9 cellular contexts compared by ENCODE assay signal in genomic region chr5:178232920-178233429, GRCh38. TPM values are rescaled to one million over a fixed set of nuclear protein-coding genes. Genes with fewer than 3 reads are reported as not detected.
DNase-seq lines count a peak whose midpoint lies in the region; FAIRE-seq and TF ChIP-seq lines count a peak whose summit lies in the region.
"Had no signal": no experiment of that assay in that cellular context is flagged by ENCODE, and none has a peak within 500 bp of the region (broad histone marks: within the 10 kb centered on the region; RNA-seq: fewer than 3 reads in every experiment).

No MANE protein-coding gene starts in this region.

- H3K4me1 Mint-ChIP-seq in T-helper 1 cell treated with Interleukin-12 subunit alpha and Interleukin-12 subunit beta and Interleukin-4 antibody, amounts not matched to agents 30 μg/mL and 1 μg/mL, for 36 hours (ENCODE audit: low read depth) = peaks cover 44% of the 10 kb centered on the region
- peaks cover 82% of the 10 kb centered on the region for H3K4me1 Mint-ChIP-seq in activated CD4-positive, alpha-beta memory T cell treated with anti-CD3 and anti-CD28 coated beads, Interleukin-2, amount 10 ng/mL, durations not matched to agents 7 days and 5 days

- intact Hi-C loops in testis (cut with DNase I; ENCODE audit: low total_unique reads) = no loop called here

- no peak for FAIRE-seq in GM19239 (lab: Jason Lieb, UNC)
- FAIRE-seq: A204.1 had no signal

- H3K4me3 ChIP-seq in iPS-20b (ENCODE audit: low read length) (peak overlapping the region; percentile 78; the same call in 1 of the 2 replicates), testis (peak overlapping the region; percentile 94 to 95)

- no peak overlapping the region for H3K27ac ChIP-seq in iPS-20b (ENCODE audit: low read length)
- H3K27ac ChIP-seq in testis = peak overlapping the region; percentile 90 to 98

- DNase-seq in T-helper 1 cell (no peak), testis (no peak), GM19239 (ENCODE audit: insufficient read length, low spot score) (no peak), NCI-H446 treated with DMSO at 0.1 percent for 48 hours (lab: John Stamatoyannopoulos, UW) (no peak)
- no peak for DNase-seq in activated CD4-positive, alpha-beta memory T cell treated with anti-CD3 and anti-CD28 coated beads, Interleukin-2, amount 10 ng/mL, durations not matched to agents 7 days and 5 days
- no peak for DNase-seq in stimulated activated CD4-positive, alpha-beta T cell treated with anti-CD3 and anti-CD28 coated beads, Interleukin-15, amount 100 ng/mL, for 24 hours

- peak overlapping the region; percentile 74 for H3K27ac Mint-ChIP-seq in T-helper 1 cell treated with Interleukin-12 subunit alpha and Interleukin-12 subunit beta and Interleukin-4 antibody, amounts not matched to agents 30 μg/mL and 1 μg/mL, for 36 hours
- H3K27ac Mint-ChIP-seq in activated CD4-positive, alpha-beta memory T cell treated with anti-CD3 and anti-CD28 coated beads, Interleukin-2, amount 10 ng/mL, durations not matched to agents 7 days and 5 days = peak overlapping the region; percentile 84

- 55 to 83% methylated on average over 1 to 10 of the region's 11 CpGs for WGBS in testis, 2 donors

- peaks cover 8% of the 10 kb centered on the region; the same call in 1 of the 2 replicates for H3K4me1 ChIP-seq in iPS-20b (ENCODE audit: insufficient read depth, low read length)
- H3K4me1 ChIP-seq in testis = peaks cover 27% of the 10 kb centered on the region

- H3K27me3 ChIP-seq in iPS-20b (ENCODE audit: insufficient read depth, low read length) (peaks cover 5% of the 10 kb centered on the region; the same call in 1 of the 2 replicates), testis (no peaks in the 10 kb centered on the region)

- H3K36me3 ChIP-seq in iPS-20b (ENCODE audit: insufficient read depth, low read depth, low read length) (peaks cover 34% of the 10 kb centered on the region), testis (ENCODE audit: low read depth, missing control alignments) (no peaks in the 10 kb centered on the region)

- peak overlapping the region; percentile 75 for H3K9ac ChIP-seq in iPS-20b (ENCODE audit: low read depth, low read length)

- no peaks in the 10 kb centered on the region for H3K27me3 Mint-ChIP-seq in T-helper 1 cell treated with Interleukin-12 subunit alpha and Interleukin-12 subunit beta and Interleukin-4 antibody, amounts not matched to agents 30 μg/mL and 1 μg/mL, for 36 hours (ENCODE audit: low read depth)
- H3K27me3 Mint-ChIP-seq in activated CD4-positive, alpha-beta memory T cell treated with anti-CD3 and anti-CD28 coated beads, Interleukin-2, amount 10 ng/mL, durations not matched to agents 7 days and 5 days = no peaks in the 10 kb centered on the region

- no peak for TF ChIP-seq POLR2A in testis (IDR thresholded peaks at IDR 0.05)

- no peaks in the 10 kb centered on the region for H3K9me3 Mint-ChIP-seq in T-helper 1 cell treated with Interleukin-12 subunit alpha and Interleukin-12 subunit beta and Interleukin-4 antibody, amounts not matched to agents 30 μg/mL and 1 μg/mL, for 36 hours
- no peaks in the 10 kb centered on the region for H3K9me3 Mint-ChIP-seq in activated CD4-positive, alpha-beta memory T cell treated with anti-CD3 and anti-CD28 coated beads, Interleukin-2, amount 10 ng/mL, durations not matched to agents 7 days and 5 days

- POLR2A ChIA-PET in activated CD4-positive, alpha-beta memory T cell treated with anti-CD3 and anti-CD28 coated beads, Interleukin-2, amount 10 ng/mL, durations not matched to agents 7 days and 5 days (lab: Charles Lee) = interaction anchor here (1.0 to 9.2 kb wide), 4 partner anchors 16 to 30 kb away, joined by 4 to 120 read pairs (median 14); partner anchors contain the start of gene HNRNPAB

- no peak for TF ChIP-seq CTCF in testis (IDR thresholded peaks at IDR 0.05)

- H3K36me3 Mint-ChIP-seq in T-helper 1 cell treated with Interleukin-12 subunit alpha and Interleukin-12 subunit beta and Interleukin-4 antibody, amounts not matched to agents 30 μg/mL and 1 μg/mL, for 36 hours (ENCODE audit: low read depth) = peaks cover 27% of the 10 kb centered on the region
- H3K36me3 Mint-ChIP-seq in activated CD4-positive, alpha-beta memory T cell treated with anti-CD3 and anti-CD28 coated beads, Interleukin-2, amount 10 ng/mL, durations not matched to agents 7 days and 5 days (ENCODE audit: low read depth) = peaks cover 41% of the 10 kb centered on the region

- CTCF ChIA-PET in activated CD4-positive, alpha-beta memory T cell treated with anti-CD3 and anti-CD28 coated beads, Interleukin-2, amount 10 ng/mL, durations not matched to agents 7 days and 5 days (lab: Charles Lee) = interaction anchor here (0.9 to 2.6 kb wide), 2 partner anchors 29 to 392 kb away, joined by 3 to 7 read pairs; partner anchors contain the start of gene HNRNPAB

- peak overlapping the region; percentile 67 for H3K4me3 Mint-ChIP-seq in T-helper 1 cell treated with Interleukin-12 subunit alpha and Interleukin-12 subunit beta and Interleukin-4 antibody, amounts not matched to agents 30 μg/mL and 1 μg/mL, for 36 hours
- H3K4me3 Mint-ChIP-seq in activated CD4-positive, alpha-beta memory T cell treated with anti-CD3 and anti-CD28 coated beads, Interleukin-2, amount 10 ng/mL, durations not matched to agents 7 days and 5 days = peak overlapping the region; percentile 89

- H3K9me3 ChIP-seq in iPS-20b (ENCODE audit: insufficient read depth, low read depth, low read length) (no peaks in the 10 kb centered on the region), testis (no peaks in the 10 kb centered on the region)

RNA-seq across cellular contexts. Expression of gene PHYKPL, which starts 0.4 kb away (rescaled TPM):
- total RNA-seq in activated CD4-positive, alpha-beta memory T cell treated with anti-CD3 and anti-CD28 coated beads, Interleukin-2, amount 10 ng/mL, durations not matched to agents 7 days and 5 days = 100 to 1,000 TPM; 106 to 112 TPM
- 100 to 1,000 TPM; 121 to 122 TPM for total RNA-seq in testis
- 81.7 TPM for polyA plus RNA-seq in testis (ENCODE audit: insufficient read depth, low read depth, low replicate concordance)

RNA-seq across cellular contexts. Expression of gene HNRNPAB, which starts 28.6 kb away (rescaled TPM):
- 100 to 1,000 TPM; 177 to 186 TPM for total RNA-seq in activated CD4-positive, alpha-beta memory T cell treated with anti-CD3 and anti-CD28 coated beads, Interleukin-2, amount 10 ng/mL, durations not matched to agents 7 days and 5 days
- total RNA-seq in testis = 10 to 100 TPM; 66.2 to 71.0 TPM
- 63.1 TPM for polyA plus RNA-seq in testis (ENCODE audit: insufficient read depth, low read depth, low replicate concordance)

RNA-seq across cellular contexts. Expression of gene GMCL2, which starts 45.8 kb away (rescaled TPM):
- total RNA-seq in activated CD4-positive, alpha-beta memory T cell treated with anti-CD3 and anti-CD28 coated beads, Interleukin-2, amount 10 ng/mL, durations not matched to agents 7 days and 5 days = not detected
- total RNA-seq in testis = 10 to 100 TPM in 1 of 2 donors, 1 to 10 TPM in 1; 9.8 to 11.0 TPM
- polyA plus RNA-seq in testis (ENCODE audit: insufficient read depth, low read depth, low replicate concordance) = 53.5 TPM

Comparison
In these comparisons a context has a peak if more than half of its experiments do, and no peak if none do; other contexts are left out.
1. RNA of gene GMCL2, which starts 45.8 kb away (total RNA-seq): 9.8 to 11.0 TPM in testis; not detected in activated CD4-positive, alpha-beta memory T cell treated with anti-CD3 and anti-CD28 coated beads, Interleukin-2, amount 10 ng/mL, durations not matched to agents 7 days and 5 days; every median in the first group is over 10 times any median in the second.